20 cellular contexts compared by ENCODE assay signal in the genomic region with DNA sequence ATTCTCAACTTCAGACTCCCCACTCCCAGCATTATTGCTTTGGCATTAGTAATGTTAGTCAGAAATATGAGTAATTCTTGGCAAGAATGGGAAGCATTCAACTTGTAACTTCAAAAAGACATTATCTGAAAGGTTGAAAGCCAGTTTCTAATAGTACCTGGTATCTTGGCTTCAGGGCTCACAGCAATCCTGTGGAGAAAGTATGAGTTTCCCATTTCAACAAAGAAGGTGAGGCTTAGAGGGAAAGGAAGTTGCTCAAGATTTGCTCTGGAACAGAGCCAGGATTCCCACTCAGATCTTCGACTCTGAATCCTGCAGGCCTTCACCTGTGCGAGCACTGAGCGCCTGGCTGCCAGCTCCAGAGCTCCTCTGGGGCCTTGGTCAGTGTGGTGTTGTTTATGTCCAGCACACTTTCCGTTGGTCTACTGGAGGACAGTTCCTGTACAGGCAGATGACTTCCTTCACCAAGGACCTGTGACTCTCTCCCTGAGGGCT.
DNase-seq lines count a peak whose midpoint lies in the region; FAIRE-seq and TF ChIP-seq lines count a peak whose summit lies in the region.
"Had no signal": no experiment of that assay in that cellular context is flagged by ENCODE, and none has a peak within 500 bp of the region (broad histone marks: within the 10 kb centered on the region; RNA-seq: fewer than 3 reads in every experiment).

No MANE protein-coding gene starts in this region.

- CTCF ChIA-PET in endothelial cell of umbilical vein (lab: Charles Lee): interaction anchor here (0.9 to 4.3 kb wide), 2 partner anchors 87 to 97 kb away, joined by 3 to 14 read pairs; no protein-coding TSS in a partner anchor
- CTCF ChIA-PET in CD4-positive, alpha-beta memory T cell (lab: Charles Lee; ENCODE audit: partially characterized antibody): interaction anchor here (5.9 kb wide), 1 partner anchor 124 kb away, joined by 32 read pairs; no protein-coding TSS in a partner anchor

- no peaks in the 10 kb centered on the region for H3K9me1 ChIP-seq in endothelial cell of umbilical vein (replicated peaks; ENCODE audit: control insufficient read depth, extremely low read depth, insufficient read depth, low read length)

- no peaks in the 10 kb centered on the region for H3K4me1 Mint-ChIP-seq in CD4-positive, alpha-beta memory T cell
- peaks cover 1% of the 10 kb centered on the region for H3K4me1 Mint-ChIP-seq in activated T-helper 2 cell treated with anti-CD3 and anti-CD28 coated beads, Interferon-gamma antibody, Interleukin-2, Interleukin-4, amounts not matched to agents 10 μg/mL and 5 μg/mL and 100 μg/mL, durations not matched to agents 14 hours and 24 hours and 36 hours (ENCODE audit: low read depth)

- H3K4me3 ChIP-seq in ACC112 (ENCODE audit: low read depth, low read length) (no peak overlapping the region), endothelial cell of umbilical vein (replicated peaks in 1 of 3; ENCODE audit: insufficient read depth in 1 of 3, low read depth in 1 of 3, low read length in 3 of 3) (no peak overlapping the region), testis (no peak overlapping the region)
- no peak overlapping the region for H3K4me3 ChIP-seq in CD4-positive, alpha-beta memory T cell (ENCODE audit: low read length in 2 of 2)
- H3K4me3 ChIP-seq: heart left ventricle, K562 had no signal

- TF ChIP-seq CTCF in endothelial cell of umbilical vein (IDR thresholded peaks at IDR 0.05; ENCODE audit: extremely low read depth in 1 of 2, insufficient read depth in 1 of 2, low read depth in 1 of 2, low read length in 2 of 2): no peak
- no peak for TF ChIP-seq CTCF in testis (IDR thresholded peaks at IDR 0.05)

- no peaks in the 10 kb centered on the region for H4K20me1 ChIP-seq in endothelial cell of umbilical vein (replicated peaks; ENCODE audit: control insufficient read depth, extremely low read depth, insufficient read depth, low read length)

- POLR2A ChIA-PET in endothelial cell of umbilical vein (lab: Charles Lee): no interaction called here
- POLR2A ChIA-PET in CD4-positive, alpha-beta memory T cell (lab: Charles Lee; ENCODE audit: partially characterized antibody): no interaction called here

- no peak overlapping the region for H3K27ac Mint-ChIP-seq in CD4-positive, alpha-beta memory T cell
- no peak overlapping the region for H3K27ac Mint-ChIP-seq in activated T-helper 2 cell treated with anti-CD3 and anti-CD28 coated beads, Interferon-gamma antibody, Interleukin-2, Interleukin-4, amounts not matched to agents 10 μg/mL and 5 μg/mL and 100 μg/mL, durations not matched to agents 14 hours and 24 hours and 36 hours
- H3K27ac Mint-ChIP-seq: effector memory CD8-positive, alpha-beta T cell; natural killer cell treated with Interleukin-12 subunit alpha and Interleukin-12 subunit beta and Interleukin-15 and Interleukin-18, amount 100 ng/mL, for 72 hours; stimulated activated naive B cell treated with anti-CD40 and anti-IgM and Interleukin-4, amounts not matched to agents 10 μg/mL and 1 μg/mL and 100 μg/mL, for 72 hours had no signal

- WGBS in testis, 2 donors: 73 to 78% methylated on average over 4 of the region's 4 CpGs

- H3K4me2 ChIP-seq in endothelial cell of umbilical vein (ENCODE audit: insufficient read depth, low read length): no peak overlapping the region

- FAIRE-seq in endothelial cell of umbilical vein (lab: Jason Lieb, UNC): no peak
- FAIRE-seq: K562 had no signal

- peak overlapping the region; percentile 36 for H3K27ac ChIP-seq in ACC112 (ENCODE audit: low read depth, low read length)
- H3K27ac ChIP-seq in endothelial cell of umbilical vein (ENCODE audit: insufficient read depth, low read depth, low read length): no peak overlapping the region
- H3K27ac ChIP-seq in CD4-positive, alpha-beta memory T cell (ENCODE audit: low read depth, low read length): no peak overlapping the region
- no peak overlapping the region for H3K27ac ChIP-seq in testis
- H3K27ac ChIP-seq: VCaP had no signal

- TF ChIP-seq POLR2A in endothelial cell of umbilical vein (IDR thresholded peaks at IDR 0.05; ENCODE audit: low read depth, low read length) (no peak), testis (IDR thresholded peaks at IDR 0.05) (no peak)

- H3K27me3 Mint-ChIP-seq in CD4-positive, alpha-beta memory T cell: peaks cover 2 to 13% of the 10 kb centered on the region in 2 donors
- peaks cover 12% of the 10 kb centered on the region for H3K27me3 Mint-ChIP-seq in activated T-helper 2 cell treated with anti-CD3 and anti-CD28 coated beads, Interferon-gamma antibody, Interleukin-2, Interleukin-4, amounts not matched to agents 10 μg/mL and 5 μg/mL and 100 μg/mL, durations not matched to agents 14 hours and 24 hours and 36 hours (ENCODE audit: low read depth)
- H3K27me3 Mint-ChIP-seq: natural killer cell treated with Interleukin-12 subunit alpha and Interleukin-12 subunit beta and Interleukin-15 and Interleukin-18, amount 100 ng/mL, for 72 hours; stimulated activated naive B cell treated with anti-CD40 and anti-IgM and Interleukin-4, amounts not matched to agents 10 μg/mL and 1 μg/mL and 100 μg/mL, for 72 hours had no signal

- DNase-seq in NCI-H69 (lab: John Stamatoyannopoulos, UW): peak; percentile 13
- DNase-seq in endothelial cell of umbilical vein (ENCODE audit: low read depth, low spot score): peak; percentile 36
- DNase-seq in lung microvascular endothelial cell (ENCODE audit: low read depth in 2 of 2): peak; percentile 47 to 88
- DNase-seq in CD4-positive, alpha-beta memory T cell: no peak
- DNase-seq in testis: no peak
- DNase-seq in MV-4-11 (lab: John Stamatoyannopoulos, UW): no peak
- no peak for DNase-seq in activated T-helper 2 cell treated with anti-CD3 and anti-CD28 coated beads, Interferon-gamma antibody, Interleukin-2, Interleukin-4, amounts not matched to agents 10 μg/mL and 5 μg/mL and 100 μg/mL, durations not matched to agents 14 hours and 24 hours and 36 hours (ENCODE audit: low spot score)
- DNase-seq: ACHN; activated CD8-positive, alpha-beta memory T cell treated with anti-CD3 and anti-CD28 coated beads for 24 hours; activated effector memory CD4-positive, alpha-beta T cell treated with anti-CD3 and anti-CD28 coated beads, Interleukin-2, amount 50 U/mL, for 16 hours; effector memory CD8-positive, alpha-beta T cell; GF-D8; heart left ventricle; NCI-H1105 treated with DMSO at 0.1 percent for 48 hours; NCI-H2171 treated with DMSO at 0.1 percent for 48 hours; stimulated activated naive B cell treated with anti-CD40 and anti-IgM and Interleukin-4, amounts not matched to agents 10 μg/mL and 1 μg/mL and 100 μg/mL, for 72 hours had no signal

- H3K4me3 Mint-ChIP-seq in CD4-positive, alpha-beta memory T cell: no peak overlapping the region
- H3K4me3 Mint-ChIP-seq in activated T-helper 2 cell treated with anti-CD3 and anti-CD28 coated beads, Interferon-gamma antibody, Interleukin-2, Interleukin-4, amounts not matched to agents 10 μg/mL and 5 μg/mL and 100 μg/mL, durations not matched to agents 14 hours and 24 hours and 36 hours (ENCODE audit: low read depth): no peak overlapping the region
- H3K4me3 Mint-ChIP-seq: effector memory CD8-positive, alpha-beta T cell; natural killer cell treated with Interleukin-12 subunit alpha and Interleukin-12 subunit beta and Interleukin-15 and Interleukin-18, amount 100 ng/mL, for 72 hours; stimulated activated naive B cell treated with anti-CD40 and anti-IgM and Interleukin-4, amounts not matched to agents 10 μg/mL and 1 μg/mL and 100 μg/mL, for 72 hours had no signal

- dilution Hi-C loops in endothelial cell of umbilical vein (cut with MboI; ENCODE audit: extremely low pct_ligation_motif_present, low sequenced_read_pairs): no loop called here

- H3K4me1 ChIP-seq in ACC112 (ENCODE audit: control insufficient read depth, insufficient read depth, low read length, unreplicated experiment): peaks cover 50% of the 10 kb centered on the region
- no peaks in the 10 kb centered on the region for H3K4me1 ChIP-seq in endothelial cell of umbilical vein (ENCODE audit: control insufficient read depth, extremely low read depth, insufficient read depth, low read length)
- H3K4me1 ChIP-seq in CD4-positive, alpha-beta memory T cell (ENCODE audit: insufficient read depth, low read length): no peaks in the 10 kb centered on the region
- no peaks in the 10 kb centered on the region for H3K4me1 ChIP-seq in testis

- intact Hi-C loops in endothelial cell of umbilical vein (cut with micrococcal nuclease) (no loop called here), testis (cut with DNase I; ENCODE audit: low total_unique reads) (no loop called here)
- intact Hi-C loops in CD4-positive, alpha-beta memory T cell (cut with micrococcal nuclease): no loop called here
- intact Hi-C loops in activated T-helper 2 cell treated with anti-CD3 and anti-CD28 coated beads, Interferon-gamma antibody, Interleukin-2, Interleukin-4, amounts not matched to agents 10 μg/mL and 5 μg/mL and 100 μg/mL, durations not matched to agents 14 hours and 24 hours and 36 hours (cut with micrococcal nuclease): no loop called here

- H3K9me3 Mint-ChIP-seq in CD4-positive, alpha-beta memory T cell: peaks cover 0 to 3% (median 0%) of the 10 kb centered on the region in 8 donors
- H3K9me3 Mint-ChIP-seq in activated T-helper 2 cell treated with anti-CD3 and anti-CD28 coated beads, Interferon-gamma antibody, Interleukin-2, Interleukin-4, amounts not matched to agents 10 μg/mL and 5 μg/mL and 100 μg/mL, durations not matched to agents 14 hours and 24 hours and 36 hours: no peaks in the 10 kb centered on the region
- H3K9me3 Mint-ChIP-seq: effector memory CD8-positive, alpha-beta T cell; natural killer cell treated with Interleukin-12 subunit alpha and Interleukin-12 subunit beta and Interleukin-15 and Interleukin-18, amount 100 ng/mL, for 72 hours; stimulated activated naive B cell treated with anti-CD40 and anti-IgM and Interleukin-4, amounts not matched to agents 10 μg/mL and 1 μg/mL and 100 μg/mL, for 72 hours had no signal

- H3K9me3 ChIP-seq in endothelial cell of umbilical vein (replicated peaks; ENCODE audit: control insufficient read depth, insufficient read depth, low read length) (no peaks in the 10 kb centered on the region), testis (no peaks in the 10 kb centered on the region)
- no peaks in the 10 kb centered on the region for H3K9me3 ChIP-seq in CD4-positive, alpha-beta memory T cell (ENCODE audit: control insufficient read depth in 1 of 2, low read length in 2 of 2)
- H3K9me3 ChIP-seq: heart left ventricle had no signal

- no peaks in the 10 kb centered on the region for H3K36me3 Mint-ChIP-seq in CD4-positive, alpha-beta memory T cell
- no peaks in the 10 kb centered on the region for H3K36me3 Mint-ChIP-seq in activated T-helper 2 cell treated with anti-CD3 and anti-CD28 coated beads, Interferon-gamma antibody, Interleukin-2, Interleukin-4, amounts not matched to agents 10 μg/mL and 5 μg/mL and 100 μg/mL, durations not matched to agents 14 hours and 24 hours and 36 hours (ENCODE audit: low read depth)
- H3K36me3 Mint-ChIP-seq: natural killer cell treated with Interleukin-12 subunit alpha and Interleukin-12 subunit beta and Interleukin-15 and Interleukin-18, amount 100 ng/mL, for 72 hours; stimulated activated naive B cell treated with anti-CD40 and anti-IgM and Interleukin-4, amounts not matched to agents 10 μg/mL and 1 μg/mL and 100 μg/mL, for 72 hours had no signal

- H2AFZ ChIP-seq in ACC112 (ENCODE audit: low read length, unreplicated experiment) (no peak overlapping the region), endothelial cell of umbilical vein (ENCODE audit: low read depth, low read length) (no peak overlapping the region)

- no peaks in the 10 kb centered on the region for H3K27me3 ChIP-seq in ACC112 (ENCODE audit: insufficient read depth, low read length)
- no peaks in the 10 kb centered on the region for H3K27me3 ChIP-seq in endothelial cell of umbilical vein (ENCODE audit: control insufficient read depth in 2 of 2, insufficient read depth in 2 of 2, low read length in 2 of 2)
- H3K27me3 ChIP-seq in CD4-positive, alpha-beta memory T cell (ENCODE audit: insufficient read depth, low read length): peaks cover 13% of the 10 kb centered on the region
- H3K27me3 ChIP-seq in testis: no peaks in the 10 kb centered on the region
- H3K27me3 ChIP-seq: heart left ventricle had no signal

- H3K36me3 ChIP-seq in ACC112 (ENCODE audit: insufficient read depth, low read length): no peaks in the 10 kb centered on the region
- H3K36me3 ChIP-seq in endothelial cell of umbilical vein (ENCODE audit: control insufficient read depth in 2 of 2, extremely low read depth in 1 of 2, insufficient read depth in 2 of 2, low read length in 2 of 2): no peaks in the 10 kb centered on the region
- H3K36me3 ChIP-seq in CD4-positive, alpha-beta memory T cell (ENCODE audit: insufficient read depth, low read length): no peaks in the 10 kb centered on the region
- no peaks in the 10 kb centered on the region for H3K36me3 ChIP-seq in testis (ENCODE audit: low read depth, missing control alignments)
- H3K36me3 ChIP-seq: heart left ventricle had no signal

- no peak overlapping the region for H3K9ac ChIP-seq in endothelial cell of umbilical vein (replicated peaks; ENCODE audit: extremely low read depth, insufficient read depth, low read length)

- no TSS peak for BruUV-seq in endothelial cell of umbilical vein (replicated peaks; lab: Mats Ljungman, UMichigan)

- H3K79me2 ChIP-seq in ACC112 (ENCODE audit: control insufficient read depth, insufficient read depth, low read length, unreplicated experiment) (no peaks in the 10 kb centered on the region), endothelial cell of umbilical vein (ENCODE audit: control insufficient read depth, insufficient read depth, low read length) (no peaks in the 10 kb centered on the region)

Comparison
In these comparisons a context has a peak if more than half of its experiments do, and no peak if none do; other contexts are left out.
1. DNase-seq: peak in NCI-H69 (single experiment), endothelial cell of umbilical vein (single experiment) and lung microvascular endothelial cell (2 of 2); none in CD4-positive, alpha-beta memory T cell (0 of 5), testis (single experiment), MV-4-11 (single experiment) and activated T-helper 2 cell treated with anti-CD3 and anti-CD28 coated beads, Interferon-gamma antibody, Interleukin-2, Interleukin-4, amounts not matched to agents 10 μg/mL and 5 μg/mL and 100 μg/mL, durations not matched to agents 14 hours and 24 hours and 36 hours (single experiment).